11 cellular contexts compared by ENCODE assay signal in the genomic region with DNA sequence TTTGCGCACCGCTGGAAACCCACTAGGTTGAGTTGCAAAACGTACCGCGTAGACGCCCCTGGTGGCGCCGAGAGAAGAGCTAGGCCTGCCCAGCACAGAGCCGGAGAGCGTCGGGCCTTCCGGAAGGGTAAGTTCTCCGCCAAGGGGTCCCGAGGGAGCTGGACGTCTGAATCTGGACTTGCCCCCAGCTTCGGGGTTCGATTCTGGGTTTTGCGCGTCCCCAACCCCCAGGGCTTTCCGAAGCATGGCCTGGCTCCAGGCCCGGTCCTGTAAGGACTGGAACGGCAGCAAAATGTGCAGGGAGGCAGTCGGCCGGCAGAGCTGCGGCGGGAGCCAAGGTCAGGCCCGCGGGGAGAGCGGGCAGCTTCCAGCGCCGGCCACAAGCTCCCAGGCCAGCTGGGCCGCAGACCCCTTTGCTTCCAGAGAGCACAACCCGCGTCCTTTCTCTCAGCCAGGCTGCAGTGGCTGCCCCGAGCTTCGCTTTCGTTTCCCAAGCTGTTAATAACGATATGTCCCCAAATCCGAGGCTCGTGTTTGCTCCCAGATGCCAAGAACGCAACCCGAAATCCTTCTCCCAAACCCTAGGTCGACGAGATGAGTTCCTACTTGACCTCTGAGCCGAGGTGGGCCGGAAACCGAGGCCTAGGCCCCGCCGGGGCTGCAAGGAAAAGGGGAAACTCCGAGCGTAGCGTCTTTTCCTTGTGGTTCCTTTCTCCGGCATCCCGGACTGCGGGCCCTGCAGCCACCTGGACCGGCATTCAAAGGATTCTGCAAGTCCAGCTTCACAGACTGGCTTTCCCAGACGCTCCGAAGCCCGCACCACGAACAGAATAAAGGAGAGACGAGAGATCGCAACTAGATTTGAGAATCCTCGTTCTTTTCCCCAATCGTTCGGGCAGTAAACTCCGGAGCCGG. TPM values are rescaled to one million over a fixed set of nuclear protein-coding genes. Genes with fewer than 3 reads are reported as not detected.
DNase-seq lines count a peak whose midpoint lies in the region; ATAC-seq and FAIRE-seq lines count a peak whose summit lies in the region.
"Had no signal": no experiment of that assay in that cellular context is flagged by ENCODE, and none has a peak within 500 bp of the region (broad histone marks: within the 10 kb centered on the region; RNA-seq: fewer than 3 reads in every experiment).

No MANE protein-coding gene starts in this region.

- DNase-seq in ELR (ENCODE audit: low read depth), result peak; percentile 82
- no peak for DNase-seq in activated T-helper 2 cell treated with anti-CD3 and anti-CD28 coated beads, Interferon-gamma antibody, Interleukin-2, Interleukin-4, amounts not matched to agents 10 μg/mL and 5 μg/mL and 100 μg/mL, durations not matched to agents 14 hours and 24 hours and 36 hours (ENCODE audit: low spot score)
- peak; percentile 76 for DNase-seq in left ventricle myocardium superior
- DNase-seq in sciatic nerve (ENCODE audit: low spot score), result no peak
- DNase-seq in NCI-H2029 treated with DMSO at 0.1 percent for 48 hours (lab: John Stamatoyannopoulos, UW), result no peak
- no peak for DNase-seq in urothelium cell line (ENCODE audit: low spot score)
- DNase-seq: activated effector memory CD4-positive, alpha-beta T cell treated with anti-CD3 and anti-CD28 coated beads, Interleukin-2, amount 50 U/mL, for 16 hours; GOT3 had no signal

- peak overlapping the region; percentile 28 for H3K27ac Mint-ChIP-seq in activated T-helper 2 cell treated with anti-CD3 and anti-CD28 coated beads, Interferon-gamma antibody, Interleukin-2, Interleukin-4, amounts not matched to agents 10 μg/mL and 5 μg/mL and 100 μg/mL, durations not matched to agents 14 hours and 24 hours and 36 hours

- ATAC-seq in left ventricle myocardium superior (peak; percentile 53), sciatic nerve (peak; percentile 32), HG02610 (IDR thresholded peaks at IDR 0.05; ENCODE audit: unreplicated experiment) (no peak), HG03439 (IDR thresholded peaks at IDR 0.05; ENCODE audit: unreplicated experiment) (no peak)

- intact Hi-C loops in activated T-helper 2 cell treated with anti-CD3 and anti-CD28 coated beads, Interferon-gamma antibody, Interleukin-2, Interleukin-4, amounts not matched to agents 10 μg/mL and 5 μg/mL and 100 μg/mL, durations not matched to agents 14 hours and 24 hours and 36 hours (cut with micrococcal nuclease), result loop anchor here (1.0 to 10.0 kb wide), 2 partner anchors 35 to 76 kb away; no protein-coding TSS in a partner anchor
- intact Hi-C loops in left ventricle myocardium superior (cut with micrococcal nuclease), result no loop called here
- intact Hi-C loops in sciatic nerve (cut with DNase I), result no loop called here

- H3K27me3 Mint-ChIP-seq in activated T-helper 2 cell treated with anti-CD3 and anti-CD28 coated beads, Interferon-gamma antibody, Interleukin-2, Interleukin-4, amounts not matched to agents 10 μg/mL and 5 μg/mL and 100 μg/mL, durations not matched to agents 14 hours and 24 hours and 36 hours (ENCODE audit: low read depth), result peaks cover 91% of the 10 kb centered on the region

- no peaks in the 10 kb centered on the region for H3K4me1 Mint-ChIP-seq in activated T-helper 2 cell treated with anti-CD3 and anti-CD28 coated beads, Interferon-gamma antibody, Interleukin-2, Interleukin-4, amounts not matched to agents 10 μg/mL and 5 μg/mL and 100 μg/mL, durations not matched to agents 14 hours and 24 hours and 36 hours (ENCODE audit: low read depth)

- FAIRE-seq in urothelium cell line (lab: Jason Lieb, UNC), result no peak

- H3K4me3 Mint-ChIP-seq in activated T-helper 2 cell treated with anti-CD3 and anti-CD28 coated beads, Interferon-gamma antibody, Interleukin-2, Interleukin-4, amounts not matched to agents 10 μg/mL and 5 μg/mL and 100 μg/mL, durations not matched to agents 14 hours and 24 hours and 36 hours (ENCODE audit: low read depth), result no peak overlapping the region

- no peaks in the 10 kb centered on the region for H3K9me3 Mint-ChIP-seq in activated T-helper 2 cell treated with anti-CD3 and anti-CD28 coated beads, Interferon-gamma antibody, Interleukin-2, Interleukin-4, amounts not matched to agents 10 μg/mL and 5 μg/mL and 100 μg/mL, durations not matched to agents 14 hours and 24 hours and 36 hours

- no peaks in the 10 kb centered on the region for H3K36me3 Mint-ChIP-seq in activated T-helper 2 cell treated with anti-CD3 and anti-CD28 coated beads, Interferon-gamma antibody, Interleukin-2, Interleukin-4, amounts not matched to agents 10 μg/mL and 5 μg/mL and 100 μg/mL, durations not matched to agents 14 hours and 24 hours and 36 hours (ENCODE audit: low read depth)

RNA-seq across cellular contexts. Expression of a gene that starts 3.2 kb away (rescaled TPM):
- not detected in 2 replicates for total RNA-seq in activated T-helper 2 cell treated with anti-CD3 and anti-CD28 coated beads, Interferon-gamma antibody, Interleukin-2, Interleukin-4, amounts not matched to agents 10 μg/mL and 5 μg/mL and 100 μg/mL, durations not matched to agents 14 hours and 24 hours and 36 hours
- total RNA-seq in left ventricle myocardium superior, result 73.5 TPM
- total RNA-seq in sciatic nerve, result not detected
- total RNA-seq: RPMI7951 had no signal

Comparison
In these comparisons a context has a peak if more than half of its experiments do, and no peak if none do; other contexts are left out.
1. DNase-seq: peak in ELR (single experiment) and left ventricle myocardium superior (single experiment); none in activated T-helper 2 cell treated with anti-CD3 and anti-CD28 coated beads, Interferon-gamma antibody, Interleukin-2, Interleukin-4, amounts not matched to agents 10 μg/mL and 5 μg/mL and 100 μg/mL, durations not matched to agents 14 hours and 24 hours and 36 hours (single experiment), sciatic nerve (single experiment), NCI-H2029 treated with DMSO at 0.1 percent for 48 hours (single experiment) and urothelium cell line (single experiment).
2. ATAC-seq: peak in left ventricle myocardium superior (single experiment) and sciatic nerve (single experiment); none in HG02610 (single experiment) and HG03439 (single experiment).
3. RNA of a gene that starts 3.2 kb away (total RNA-seq): 73.5 TPM in left ventricle myocardium superior (single experiment); not detected in activated T-helper 2 cell treated with anti-CD3 and anti-CD28 coated beads, Interferon-gamma antibody, Interleukin-2, Interleukin-4, amounts not matched to agents 10 μg/mL and 5 μg/mL and 100 μg/mL, durations not matched to agents 14 hours and 24 hours and 36 hours and not detected in sciatic nerve (single experiment); every median in the first group is over 10 times any median in the second.